ENCODE assay signal across 8 cellular contexts in genomic region chr19:43562698-43563241, GRCh38. TPM values are rescaled to one million over a fixed set of nuclear protein-coding genes. Genes with fewer than 3 reads are reported as not detected.
A peak's percentile ranks its signal among the peaks of the same experiment; 100 is the strongest.
DNase-seq lines count a peak whose midpoint lies in the region; ATAC-seq and TF ChIP-seq lines count a peak whose summit lies in the region.

No MANE protein-coding gene starts in this region.

- no peaks in the 10 kb centered on the region for H4K20me1 ChIP-seq in hepatocyte (ENCODE audit: insufficient read depth, poor library complexity, severe bottlenecking)

- H3K4me3 ChIP-seq in lower lobe of right lung = no peak overlapping the region
- no peak overlapping the region for H3K4me3 ChIP-seq in hepatocyte

- TF ChIP-seq CTCF in activated B cell treated with CpG ODN at 0.5 μM for 24 hours (IDR thresholded peaks at IDR 0.05) = no peak
- TF ChIP-seq CTCF in MCF 10A (IDR thresholded peaks at IDR 0.05; ENCODE audit: unreplicated experiment) = no peak
- TF ChIP-seq CTCF in lower lobe of right lung (IDR thresholded peaks at IDR 0.05) = no peak
- TF ChIP-seq CTCF in hepatocyte (IDR thresholded peaks at IDR 0.05; ENCODE audit: poor library complexity) = no peak

- CTCF ChIA-PET in activated B cell treated with CpG ODN at 0.5 μM for 24 hours (lab: Charles Lee) (interaction anchor here (0.9 to 3.6 kb wide), 2 partner anchors 8 to 32 kb away, joined by 3 to 16 read pairs; no protein-coding TSS in a partner anchor), MCF 10A (lab: Yijun Ruan, JAX) (no interaction called here)

- H3K4me3 Mint-ChIP-seq in activated B cell treated with CpG ODN at 0.5 μM for 24 hours = peak overlapping the region; percentile 56
- no peak overlapping the region for H3K4me3 Mint-ChIP-seq in MCF 10A (ENCODE audit: unreplicated experiment)

- no peaks in the 10 kb centered on the region for H3K9me2 ChIP-seq in hepatocyte (replicated peaks; ENCODE audit: insufficient read depth)

- intact Hi-C loops in activated B cell treated with CpG ODN at 0.5 μM for 24 hours (cut with micrococcal nuclease) = loop anchor here (1.0 to 10.0 kb wide), 6 partner anchors 13 to 222 kb away; partner anchors contain the start of genes IRGQ, KCNN4, PINLYP and XRCC1
- intact Hi-C loops in MCF 10A (cut with micrococcal nuclease) = loop anchor here (1.0 kb wide), 1 partner anchor 35 kb away; the partner anchor contains the start of gene ETHE1
- intact Hi-C loops in lower lobe of right lung (cut with DNase I) = no loop called here

- BruUV-seq in MCF 10A (replicated peaks; lab: Mats Ljungman, UMichigan) = no TSS peak

- H3K36me3 ChIP-seq in lower lobe of right lung = peaks cover 44% of the 10 kb centered on the region
- no peaks in the 10 kb centered on the region for H3K36me3 ChIP-seq in hepatocyte (replicated peaks; ENCODE audit: insufficient read depth, low read depth)

- no peaks in the 10 kb centered on the region for H3K9me3 ChIP-seq in lower lobe of right lung
- no peaks in the 10 kb centered on the region for H3K9me3 ChIP-seq in hepatocyte (ENCODE audit: low read depth)

- DNase-seq in Ammon's horn (ENCODE audit: low spot score) (peak; percentile 90), NCI-H1417 (lab: John Stamatoyannopoulos, UW) (peak in 2 of 3 experiments; percentile 50 to 81), activated B cell treated with CpG ODN at 0.5 μM for 24 hours (peak; percentile 56), MCF 10A (ENCODE audit: unreplicated experiment) (peak; percentile 86), lower lobe of right lung (peak; percentile 88), hepatocyte (ENCODE audit: low spot score) (no peak)
- DNase-seq in stimulated activated CD8-positive, alpha-beta memory T cell treated with anti-CD3 and anti-CD28 coated beads, Interleukin-2, amount 100 ng/mL, for 48 hours (ENCODE audit: low read depth in 2 of 2) = peak; percentile 44 to 46

- H3K27ac ChIP-seq in lower lobe of right lung = peak overlapping the region; percentile 80
- no peak overlapping the region for H3K27ac ChIP-seq in hepatocyte

- no peaks in the 10 kb centered on the region for H3K27me3 Mint-ChIP-seq in activated B cell treated with CpG ODN at 0.5 μM for 24 hours
- no peaks in the 10 kb centered on the region for H3K27me3 Mint-ChIP-seq in MCF 10A (ENCODE audit: insufficient read depth, unreplicated experiment)

- H3K27me3 ChIP-seq in lower lobe of right lung (ENCODE audit: low read depth) = no peaks in the 10 kb centered on the region
- no peaks in the 10 kb centered on the region for H3K27me3 ChIP-seq in hepatocyte

- H3K4me1 Mint-ChIP-seq in activated B cell treated with CpG ODN at 0.5 μM for 24 hours = peaks cover 58% of the 10 kb centered on the region
- peaks cover 6% of the 10 kb centered on the region for H3K4me1 Mint-ChIP-seq in MCF 10A (ENCODE audit: insufficient read depth, unreplicated experiment)

- peaks cover 23% of the 10 kb centered on the region for H3K36me3 Mint-ChIP-seq in activated B cell treated with CpG ODN at 0.5 μM for 24 hours (ENCODE audit: low read depth)
- peaks cover 29% of the 10 kb centered on the region for H3K36me3 Mint-ChIP-seq in MCF 10A (ENCODE audit: insufficient read depth, unreplicated experiment)

- no peak overlapping the region for H3K4me2 ChIP-seq in hepatocyte

- POLR2A ChIA-PET in activated B cell treated with CpG ODN at 0.5 μM for 24 hours (lab: Charles Lee) (interaction anchor here (1.0 to 2.2 kb wide), 2 partner anchors 12 to 33 kb away, joined by 4 to 7 read pairs; partner anchors contain the start of genes IRGQ and XRCC1), MCF 10A (lab: Yijun Ruan, JAX) (no interaction called here)

- H3K9me3 Mint-ChIP-seq in activated B cell treated with CpG ODN at 0.5 μM for 24 hours (no peaks in the 10 kb centered on the region), MCF 10A (ENCODE audit: unreplicated experiment) (no peaks in the 10 kb centered on the region)

- peaks cover 26% of the 10 kb centered on the region for H3K4me1 ChIP-seq in lower lobe of right lung
- no peaks in the 10 kb centered on the region for H3K4me1 ChIP-seq in hepatocyte (ENCODE audit: insufficient read depth)

- ATAC-seq in GM21360 (IDR thresholded peaks at IDR 0.05; ENCODE audit: unreplicated experiment) = peak; percentile 61
- ATAC-seq in activated B cell treated with CpG ODN at 0.5 μM for 24 hours (ENCODE audit: low read depth) = peak; percentile 84
- ATAC-seq in lower lobe of right lung = peak; percentile 87 to 88

- H3K79me2 ChIP-seq in hepatocyte = peaks cover 15% of the 10 kb centered on the region

- H3K27ac Mint-ChIP-seq in activated B cell treated with CpG ODN at 0.5 μM for 24 hours (peak overlapping the region; percentile 93), MCF 10A (ENCODE audit: low read depth, unreplicated experiment) (no peak overlapping the region)

- no peak overlapping the region for H2AFZ ChIP-seq in hepatocyte

- WGBS in hepatocyte (ENCODE audit: low lambda C conversion rate, missing lambda C conversion rate) = 95% methylated on average over 14 of the region's 14 CpGs

RNA-seq across cellular contexts. Expression of gene XRCC1, which starts 12.6 kb away (rescaled TPM):
- total RNA-seq in activated B cell treated with CpG ODN at 0.5 μM for 24 hours (31.9 and 34.5 TPM in 2 replicates), MCF 10A (2022) (18.0 and 20.6 TPM in 2 replicates), lower lobe of right lung (26.9 TPM), hepatocyte (27.8 and 34.3 TPM in 2 replicates)
- polyA plus RNA-seq in hepatocyte = 27.3 and 27.8 TPM in 2 replicates

RNA-seq across cellular contexts. Expression of gene PINLYP, which starts 12.8 kb away (rescaled TPM):
- total RNA-seq in activated B cell treated with CpG ODN at 0.5 μM for 24 hours (1.9 and 2.1 TPM in 2 replicates), MCF 10A (2022) (0.74 TPM in 1 of 2 replicates, not detected in the other), lower lobe of right lung (5.8 TPM), hepatocyte (4.7 and 11.4 TPM in 2 replicates)
- 4.5 and 4.6 TPM in 2 replicates for polyA plus RNA-seq in hepatocyte

RNA-seq across cellular contexts. Expression of gene ZNF575, which starts 29.8 kb away (rescaled TPM):
- total RNA-seq in activated B cell treated with CpG ODN at 0.5 μM for 24 hours = 1.9 and 3.4 TPM in 2 replicates
- total RNA-seq in MCF 10A (2022) = 0.81 and 1.1 TPM in 2 replicates
- 2.8 TPM for total RNA-seq in lower lobe of right lung
- total RNA-seq in hepatocyte = 0.84 TPM in 1 of 2 replicates, not detected in the other
- 3.1 and 6.8 TPM in 2 replicates for polyA plus RNA-seq in hepatocyte

RNA-seq across cellular contexts. Expression of gene IRGQ, which starts 33.2 kb away (rescaled TPM):
- total RNA-seq in activated B cell treated with CpG ODN at 0.5 μM for 24 hours = 13.1 and 14.1 TPM in 2 replicates
- 21.0 and 26.5 TPM in 2 replicates for total RNA-seq in MCF 10A (2022)
- total RNA-seq in lower lobe of right lung = 21.1 TPM
- 26.0 and 26.2 TPM in 2 replicates for total RNA-seq in hepatocyte
- 9.6 and 14.4 TPM in 2 replicates for polyA plus RNA-seq in hepatocyte

RNA-seq across cellular contexts. Expression of gene ZNF576, which starts 33.6 kb away (rescaled TPM):
- 14.5 and 17.3 TPM in 2 replicates for total RNA-seq in activated B cell treated with CpG ODN at 0.5 μM for 24 hours
- total RNA-seq in MCF 10A (2022) = 13.2 and 18.4 TPM in 2 replicates
- 14.2 TPM for total RNA-seq in lower lobe of right lung
- total RNA-seq in hepatocyte = 12.8 and 16.2 TPM in 2 replicates
- polyA plus RNA-seq in hepatocyte = 16.1 and 18.1 TPM in 2 replicates
